Comparison of ENCODE assay signal across 14 cellular contexts in the genomic region with DNA sequence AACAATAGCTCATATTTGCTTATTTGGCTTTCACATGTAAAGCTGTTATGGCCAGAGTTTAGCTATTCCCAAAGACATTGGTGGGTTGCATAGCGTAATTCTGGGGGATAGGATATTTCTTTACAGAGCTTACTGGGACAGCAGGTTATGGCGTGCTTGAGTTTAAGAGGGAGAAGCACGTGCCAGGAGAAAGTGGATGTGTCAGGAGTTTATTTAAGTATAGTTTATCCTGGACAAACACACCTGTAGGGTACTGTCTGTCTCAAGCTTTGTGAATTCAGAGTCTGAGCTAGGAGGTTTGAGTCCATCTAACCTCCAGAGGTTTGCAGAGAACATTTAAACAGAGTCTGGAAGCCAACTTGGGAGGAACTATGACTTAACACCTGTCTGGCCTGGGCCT. TPM values are rescaled to one million over a fixed set of nuclear protein-coding genes. Genes with fewer than 3 reads are reported as not detected.
DNase-seq lines count a peak whose midpoint lies in the region; ATAC-seq and TF ChIP-seq lines count a peak whose summit lies in the region.
"Had no signal": no experiment of that assay in that cellular context is flagged by ENCODE, and none has a peak within 500 bp of the region (broad histone marks: within the 10 kb centered on the region; RNA-seq: fewer than 3 reads in every experiment).

No MANE protein-coding gene starts in this region.

- H3K4me1 Mint-ChIP-seq in stimulated activated naive CD8-positive, alpha-beta T cell treated with anti-CD3 and anti-CD28 coated beads, Interleukin-15, Interleukin-2, amounts not matched to agents 100 ng/mL and 50 ng/mL, for 24 hours (ENCODE audit: low read depth): peaks cover 59% of the 10 kb centered on the region
- peaks cover 47% of the 10 kb centered on the region for H3K4me1 Mint-ChIP-seq in stimulated activated naive CD8-positive, alpha-beta T cell treated with anti-CD3 and anti-CD28 coated beads, Interleukin-15, amount 100 ng/mL, for 72 hours

- H3K4me1 ChIP-seq in SJCRH30 (peaks cover 83% of the 10 kb centered on the region), left lung (peaks cover 7 to 33% of the 10 kb centered on the region in 2 donors), thyroid gland (peaks cover 29 to 55% of the 10 kb centered on the region in 2 donors)
- H3K4me1 ChIP-seq: BLaER1 had no signal

- TF ChIP-seq POLR2A in thyroid gland (IDR thresholded peaks at IDR 0.05): no peak

- H3K27me3 Mint-ChIP-seq in stimulated activated naive CD8-positive, alpha-beta T cell treated with anti-CD3 and anti-CD28 coated beads, Interleukin-15, Interleukin-2, amounts not matched to agents 100 ng/mL and 50 ng/mL, for 24 hours: no peaks in the 10 kb centered on the region
- no peaks in the 10 kb centered on the region for H3K27me3 Mint-ChIP-seq in stimulated activated naive CD8-positive, alpha-beta T cell treated with anti-CD3 and anti-CD28 coated beads, Interleukin-15, amount 100 ng/mL, for 72 hours

- peak overlapping the region; percentile 98 for H3K27ac Mint-ChIP-seq in stimulated activated naive CD8-positive, alpha-beta T cell treated with anti-CD3 and anti-CD28 coated beads, Interleukin-15, Interleukin-2, amounts not matched to agents 100 ng/mL and 50 ng/mL, for 24 hours
- H3K27ac Mint-ChIP-seq in stimulated activated naive CD8-positive, alpha-beta T cell treated with anti-CD3 and anti-CD28 coated beads, Interleukin-15, amount 100 ng/mL, for 72 hours: peak overlapping the region in 1 of 2 donors; percentile 37

- H3K36me3 ChIP-seq in SJCRH30 (peaks cover 44% of the 10 kb centered on the region), left lung (peaks cover 0 to 9% of the 10 kb centered on the region in 2 donors), thyroid gland (no peaks in the 10 kb centered on the region)

- no peak for TF ChIP-seq CTCF in left lung (IDR thresholded peaks at IDR 0.05)
- no peak for TF ChIP-seq CTCF in thyroid gland (IDR thresholded peaks at IDR 0.05)

- DNase-seq in stimulated activated naive CD8-positive, alpha-beta T cell treated with anti-CD3 and anti-CD28 coated beads, Interleukin-15, amount 100 ng/mL, for 72 hours: no peak
- DNase-seq in SJCRH30 (no peak), left lung (no peak), thyroid gland (no peak), epidermal melanocyte (ENCODE audit: insufficient read length, low spot score) (no peak), amygdala (lab: John Stamatoyannopoulos, UW) (no peak), HCEC 1CT (no peak)
- DNase-seq: DMS 273 treated with DMSO at 0.1 percent for 48 hours, EL, NCI-H2227 treated with DMSO at 0.1 percent for 48 hours, NCI-H526 treated with DMSO at 0.1 percent for 48 hours had no signal

- peak overlapping the region; percentile 21 for H3K4me3 Mint-ChIP-seq in stimulated activated naive CD8-positive, alpha-beta T cell treated with anti-CD3 and anti-CD28 coated beads, Interleukin-15, Interleukin-2, amounts not matched to agents 100 ng/mL and 50 ng/mL, for 24 hours
- H3K4me3 Mint-ChIP-seq in stimulated activated naive CD8-positive, alpha-beta T cell treated with anti-CD3 and anti-CD28 coated beads, Interleukin-15, amount 100 ng/mL, for 72 hours: no peak overlapping the region

- no peak overlapping the region for H3K4me3 ChIP-seq in SJCRH30
- no peak overlapping the region for H3K4me3 ChIP-seq in left lung
- H3K4me3 ChIP-seq in thyroid gland (replicated peaks in 1 of 3): no peak overlapping the region
- H3K4me3 ChIP-seq: BLaER1 had no signal

- no peak for ATAC-seq in stimulated activated naive CD8-positive, alpha-beta T cell treated with anti-CD3 and anti-CD28 coated beads, Interleukin-15, amount 100 ng/mL, for 72 hours
- peak; percentile 67 for ATAC-seq in left lung

- H3K9me3 Mint-ChIP-seq in stimulated activated naive CD8-positive, alpha-beta T cell treated with anti-CD3 and anti-CD28 coated beads, Interleukin-15, Interleukin-2, amounts not matched to agents 100 ng/mL and 50 ng/mL, for 24 hours: no peaks in the 10 kb centered on the region
- no peaks in the 10 kb centered on the region for H3K9me3 Mint-ChIP-seq in stimulated activated naive CD8-positive, alpha-beta T cell treated with anti-CD3 and anti-CD28 coated beads, Interleukin-15, amount 100 ng/mL, for 72 hours

- intact Hi-C loops in left lung (cut with DNase I): no loop called here
- intact Hi-C loops in thyroid gland (cut with DNase I): no loop called here

- 89 to 92% methylated on average over 3 of the region's 3 CpGs for WGBS in thyroid gland, 2 donors

- H3K36me3 Mint-ChIP-seq in stimulated activated naive CD8-positive, alpha-beta T cell treated with anti-CD3 and anti-CD28 coated beads, Interleukin-15, Interleukin-2, amounts not matched to agents 100 ng/mL and 50 ng/mL, for 24 hours (ENCODE audit: low read depth): peaks cover 39% of the 10 kb centered on the region

- no peaks in the 10 kb centered on the region for H3K27me3 ChIP-seq in SJCRH30
- H3K27me3 ChIP-seq in left lung: no peaks in the 10 kb centered on the region
- no peaks in the 10 kb centered on the region for H3K27me3 ChIP-seq in thyroid gland
- H3K27me3 ChIP-seq: BLaER1 had no signal

- H3K9me3 ChIP-seq in SJCRH30 (replicated peaks) (no peaks in the 10 kb centered on the region), left lung (no peaks in the 10 kb centered on the region), thyroid gland (no peaks in the 10 kb centered on the region)
- H3K9me3 ChIP-seq: BLaER1 had no signal

- H3K27ac ChIP-seq in SJCRH30 (peak overlapping the region; percentile 99; the same call in 1 of the 2 replicates), left lung (peak overlapping the region in 1 of 2 donors; percentile 5), thyroid gland (peak overlapping the region in 2 of 3 donors; percentile 66 to 70)
- H3K27ac ChIP-seq: BLaER1 had no signal

RNA-seq across cellular contexts. Expression of gene GBF1, which starts 21.3 kb away (rescaled TPM):
- 124 and 131 TPM in 2 replicates for total RNA-seq in SJCRH30 (2014; rRNA removed; shearing (Covaris generic))
- total RNA-seq in left lung (10 to 100 TPM; 48.7 to 53.4 TPM), thyroid gland (10 to 100 TPM; 34.0 to 68.3 (median 53.5) TPM)

RNA-seq across cellular contexts. Expression of gene PITX3, which starts 25.4 kb away (rescaled TPM):
- 105 and 111 TPM in 2 replicates for total RNA-seq in SJCRH30 (2014; rRNA removed; shearing (Covaris generic))
- total RNA-seq in left lung (under 1 TPM in 1 of 2 donors, not detected in 1; 0.29 TPM), thyroid gland (under 1 TPM in 1 of 4 donors, not detected in 3; 0.45 TPM)
- total RNA-seq: PC-3 had no signal

RNA-seq across cellular contexts. Expression of gene ELOVL3, which starts 40.6 kb away (rescaled TPM):
- total RNA-seq in SJCRH30 (2014; rRNA removed; shearing (Covaris generic)): 0.42 and 0.53 TPM in 2 replicates
- under 1 TPM; 0.58 to 0.65 TPM for total RNA-seq in left lung
- total RNA-seq in thyroid gland: not detected

Comparison
In these comparisons a context has a peak if more than half of its experiments do, and no peak if none do; other contexts are left out.
1. RNA of gene PITX3, which starts 25.4 kb away (total RNA-seq): 105 to 111 TPM in SJCRH30; 0.29 TPM in left lung and 0.45 TPM in thyroid gland; every median in the first group is over 10 times any median in the second.